ENCODE assay signal across 24 cellular contexts in genomic region chr16:50939356-50939755, GRCh38.
"Had no signal": no experiment of that assay in that cellular context is flagged by ENCODE, and none has a peak within 500 bp of the region (broad histone marks: within the 10 kb centered on the region; RNA-seq: fewer than 3 reads in every experiment).

No MANE protein-coding gene starts in this region.

- H3K27ac ChIP-seq: colonic mucosa, coronary artery, dorsolateral prefrontal cortex, epithelial cell of prostate, esophagus muscularis mucosa, esophagus squamous epithelium, foreskin keratinocyte, gastrocnemius medialis, gastroesophageal sphincter, heart left ventricle, heart right ventricle had no signal

- H3K4me3 ChIP-seq: colonic mucosa, coronary artery, dorsolateral prefrontal cortex, esophagus muscularis mucosa, esophagus squamous epithelium, gastrocnemius medialis, gastroesophageal sphincter, heart left ventricle, heart right ventricle had no signal

- DNase-seq: colonic mucosa; cortex of kidney; dermis blood vessel endothelial cell; dorsolateral prefrontal cortex; effector CD4-positive, alpha-beta T cell; effector CD8-positive, alpha-beta T cell; effector memory CD4-positive, alpha-beta T cell; effector memory CD8-positive, alpha-beta T cell; endodermal cell; erythroblast; esophagus squamous epithelium; foreskin fibroblast; foreskin keratinocyte; foreskin melanocyte; gastrocnemius medialis; glutamatergic neuron; head of caudate nucleus; heart left ventricle; heart right ventricle had no signal

- H3K36me3 ChIP-seq: colonic mucosa, esophagus muscularis mucosa, esophagus squamous epithelium, gastrocnemius medialis, gastroesophageal sphincter, heart left ventricle, heart right ventricle had no signal

- H3K27me3 ChIP-seq: colonic mucosa, foreskin keratinocyte, gastrocnemius medialis had no signal

- H3K9me3 ChIP-seq: colonic mucosa, esophagus muscularis mucosa, esophagus squamous epithelium, gastrocnemius medialis, gastroesophageal sphincter, heart left ventricle, heart right ventricle had no signal

- H3K4me1 ChIP-seq: colonic mucosa, esophagus muscularis mucosa, esophagus squamous epithelium, foreskin keratinocyte, gastrocnemius medialis, gastroesophageal sphincter, heart left ventricle, heart right ventricle had no signal

- ATAC-seq: effector memory CD8-positive, alpha-beta T cell; esophagus mucosa; foreskin keratinocyte; gastrocnemius medialis; gastroesophageal sphincter; heart left ventricle; heart right ventricle had no signal
